ENCODE assay signal across 18 cellular contexts in genomic region chr16:50861451-50861850, GRCh38.
DNase-seq lines count a peak whose midpoint lies in the region; ATAC-seq, FAIRE-seq and TF ChIP-seq lines count a peak whose summit lies in the region.
"Had no signal": no experiment of that assay in that cellular context is flagged by ENCODE, and none has a peak within 500 bp of the region (broad histone marks: within the 10 kb centered on the region; RNA-seq: fewer than 3 reads in every experiment).

No MANE protein-coding gene starts in this region.

- WGBS in heart right ventricle, 2 donors, result 69 to 74% methylated on average over 4 of the region's 4 CpGs

- H3K4me3 ChIP-seq in right atrium auricular region (no peak overlapping the region), heart right ventricle (no peak overlapping the region), keratinocyte (ENCODE audit: control insufficient read depth in 2 of 3, extremely low read depth in 1 of 3, insufficient read depth in 2 of 3, low read depth in 1 of 3, low read length in 3 of 3) (no peak overlapping the region)
- H3K4me3 ChIP-seq: HAP-1 had no signal

- H3K9me3 ChIP-seq in right atrium auricular region, result no peaks in the 10 kb centered on the region
- peaks cover 0 to 5% (median 0%) of the 10 kb centered on the region in 11 donors for H3K9me3 ChIP-seq in heart right ventricle
- H3K9me3 ChIP-seq in keratinocyte (ENCODE audit: control insufficient read depth, low read depth, low read length), result no peaks in the 10 kb centered on the region
- H3K9me3 ChIP-seq: HAP-1 had no signal

- no peak for ATAC-seq in heart right ventricle

- no peak overlapping the region for H2AFZ ChIP-seq in keratinocyte (ENCODE audit: control insufficient read depth, low read length)

- no peak overlapping the region for H3K9ac ChIP-seq in keratinocyte (ENCODE audit: control insufficient read depth, extremely low read depth, insufficient read depth, low read length)

- H3K36me3 ChIP-seq in right atrium auricular region, result no peaks in the 10 kb centered on the region
- H3K36me3 ChIP-seq in heart right ventricle, result no peaks in the 10 kb centered on the region
- H3K36me3 ChIP-seq in keratinocyte (ENCODE audit: control insufficient read depth in 2 of 2, extremely low read depth in 1 of 2, insufficient read depth in 2 of 2, low read length in 2 of 2), result no peaks in the 10 kb centered on the region
- H3K36me3 ChIP-seq: HAP-1 had no signal

- intact Hi-C loops in heart right ventricle (cut with DNase I), result no loop called here

- DNase-seq in right atrium auricular region (ENCODE audit: low spot score) (peak; percentile 13), heart right ventricle (no peak), keratinocyte (ENCODE audit: low read depth, low spot score) (no peak), RCC 7860 (ENCODE audit: low spot score) (no peak), CD1c-positive myeloid dendritic cell (ENCODE audit: extremely low spot score) (no peak)
- no peak for DNase-seq in stimulated activated CD8-positive, alpha-beta memory T cell treated with anti-CD3 and anti-CD28 coated beads, Interleukin-4, amount 100 ng/mL, for 48 hours
- DNase-seq: CD4-positive, alpha-beta memory T cell; DMS79 treated with DMSO at 0.1 percent for 48 hours; NCI-H1436 treated with DMSO at 0.1 percent for 48 hours; NCI-H2081; NCI-H524; RPMI8226 had no signal

- no peaks in the 10 kb centered on the region for H3K79me2 ChIP-seq in keratinocyte (ENCODE audit: control insufficient read depth, insufficient read depth, low read length)

- no peak for FAIRE-seq in keratinocyte (lab: Jason Lieb, UNC)
- no peak for FAIRE-seq in RCC 7860 (lab: Jason Lieb, UNC)
- FAIRE-seq: D721Med, G401.6, GM12892 had no signal

- H3K27ac ChIP-seq in right atrium auricular region (no peak overlapping the region), heart right ventricle (no peak overlapping the region), angular gyrus (ENCODE audit: low read depth, low read length) (peak overlapping the region; percentile 82), keratinocyte (ENCODE audit: control insufficient read depth, insufficient read depth, low read length) (peak overlapping the region; percentile 9), temporal lobe (ENCODE audit: low read depth, low read length) (peak overlapping the region; percentile 91)

- no peaks in the 10 kb centered on the region for H3K27me3 ChIP-seq in right atrium auricular region
- H3K27me3 ChIP-seq in heart right ventricle, result peaks cover 0 to 3% (median 0%) of the 10 kb centered on the region in 7 donors
- no peaks in the 10 kb centered on the region for H3K27me3 ChIP-seq in keratinocyte (ENCODE audit: control insufficient read depth, extremely low read depth, insufficient read depth, low read length)

- H3K9me1 ChIP-seq in keratinocyte (ENCODE audit: control insufficient read depth, extremely low read depth, insufficient read depth, low read length), result no peaks in the 10 kb centered on the region

- no peak for TF ChIP-seq CTCF in right atrium auricular region (IDR thresholded peaks at IDR 0.05)
- no peak for TF ChIP-seq CTCF in heart right ventricle (IDR thresholded peaks at IDR 0.05)
- TF ChIP-seq CTCF in keratinocyte (optimal IDR thresholded peaks at IDR 0.05 in 1 of 3, IDR thresholded peaks at IDR 0.05 in 1 of 3, conservative IDR thresholded peaks at IDR 0.05 in 1 of 3; ENCODE audit: extremely low read depth in 1 of 3, insufficient read depth in 2 of 3, low read length in 3 of 3), result no peak

- H3K4me2 ChIP-seq in keratinocyte (ENCODE audit: control insufficient read depth, extremely low read depth, insufficient read depth, low read depth, low read length), result no peak overlapping the region

- H3K4me1 ChIP-seq in right atrium auricular region (no peaks in the 10 kb centered on the region), heart right ventricle (no peaks in the 10 kb centered on the region), keratinocyte (ENCODE audit: control insufficient read depth, extremely low read depth, insufficient read depth, low read length) (peaks cover 16% of the 10 kb centered on the region)
- H3K4me1 ChIP-seq: HAP-1 had no signal

- dilution Hi-C loops in keratinocyte (cut with MboI; ENCODE audit: extremely low pct_ligation_motif_present, low sequenced_read_pairs), result no loop called here

- no peaks in the 10 kb centered on the region for H4K20me1 ChIP-seq in keratinocyte (ENCODE audit: control insufficient read depth, extremely low read depth, insufficient read depth, low read length)

Comparison
In these comparisons a context has a peak if more than half of its experiments do, and no peak if none do; other contexts are left out.
1. H3K27ac ChIP-seq: peak in angular gyrus (single experiment), keratinocyte (single experiment) and temporal lobe (single experiment); none in right atrium auricular region (0 of 2) and heart right ventricle (0 of 10).